Comparison of ENCODE assay signal across 9 cellular contexts in the genomic region with DNA sequence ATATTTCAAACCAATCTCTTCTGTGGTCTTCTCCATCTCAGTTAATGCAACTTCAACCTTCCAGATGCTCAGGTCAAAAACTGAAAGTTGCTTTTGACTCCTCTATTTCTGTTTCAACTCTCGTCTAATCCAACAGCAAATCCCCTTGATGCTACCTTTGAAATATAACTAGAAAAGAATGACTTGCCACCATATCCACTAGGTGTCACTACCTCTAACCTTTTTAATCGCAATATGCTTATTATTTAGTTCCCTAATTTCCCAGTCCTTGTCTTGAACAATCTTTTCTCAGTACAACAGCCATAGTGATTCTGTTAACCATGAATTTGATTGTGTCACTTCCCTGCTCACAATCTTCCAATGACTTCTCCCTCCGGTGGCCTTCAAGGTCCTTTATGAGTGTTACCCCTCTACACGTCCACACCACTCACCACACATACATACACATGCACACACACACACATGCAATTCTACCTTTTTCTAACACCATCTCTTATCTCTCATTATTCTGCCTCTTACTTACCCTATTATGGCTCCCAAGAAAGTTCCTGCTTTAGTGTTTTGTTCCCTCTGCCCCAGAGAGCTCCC.
DNase-seq lines count a peak whose midpoint lies in the region; ATAC-seq, FAIRE-seq and TF ChIP-seq lines count a peak whose summit lies in the region.
"Had no signal": no experiment of that assay in that cellular context is flagged by ENCODE, and none has a peak within 500 bp of the region (broad histone marks: within the 10 kb centered on the region; RNA-seq: fewer than 3 reads in every experiment).

No MANE protein-coding gene starts in this region.

- H3K4me1 Mint-ChIP-seq in CD4-positive, alpha-beta T cell (ENCODE audit: low read depth), result peaks cover 5% of the 10 kb centered on the region

- no peak overlapping the region for H3K27ac Mint-ChIP-seq in CD4-positive, alpha-beta T cell

- H3K4me3 ChIP-seq in OCI-LY3 (ENCODE audit: low read length), result 0 out of 2 replicates have a peak overlapping the region, but pooled peaks have one; percentile 25
- no peak overlapping the region for H3K4me3 ChIP-seq in left ventricle myocardium inferior
- no peak overlapping the region for H3K4me3 ChIP-seq in gastroesophageal sphincter
- no peak overlapping the region for H3K4me3 ChIP-seq in stomach

- H3K27me3 Mint-ChIP-seq in CD4-positive, alpha-beta T cell, result no peaks in the 10 kb centered on the region

- peak; percentile 60 for ATAC-seq in HG02870 (IDR thresholded peaks at IDR 0.05; ENCODE audit: unreplicated experiment)
- no peak for ATAC-seq in gastroesophageal sphincter
- no peak for ATAC-seq in activated CD4-positive, CD25-positive, alpha-beta regulatory T cell treated with anti-CD3 and anti-CD28 coated beads, Interleukin-2, amount 50 U/mL, for 24 hours
- ATAC-seq in CD4-positive, alpha-beta T cell (ENCODE audit: poor library complexity), result no peak

- H4K20me1 ChIP-seq in OCI-LY3 (ENCODE audit: insufficient read depth, low read length), result no peaks in the 10 kb centered on the region

- H3K9ac ChIP-seq in OCI-LY3 (ENCODE audit: low read length), result no peak overlapping the region; the same call in 1 of the 2 replicates

- H3K9me3 ChIP-seq in OCI-LY3 (ENCODE audit: insufficient read depth, low read length) (no peaks in the 10 kb centered on the region), left ventricle myocardium inferior (replicated peaks) (no peaks in the 10 kb centered on the region), gastroesophageal sphincter (no peaks in the 10 kb centered on the region), stomach (no peaks in the 10 kb centered on the region)
- H3K9me3 ChIP-seq in CD4-positive, alpha-beta T cell (ENCODE audit: control insufficient read depth, low read length), result no peaks in the 10 kb centered on the region

- H3K36me3 ChIP-seq in OCI-LY3 (replicated peaks; ENCODE audit: low read depth, low read length) (no peaks in the 10 kb centered on the region), left ventricle myocardium inferior (no peaks in the 10 kb centered on the region), gastroesophageal sphincter (no peaks in the 10 kb centered on the region), stomach (no peaks in the 10 kb centered on the region)

- CTCF ChIA-PET in CD4-positive, alpha-beta T cell (lab: Charles Lee), result no interaction called here

- H3K79me2 ChIP-seq in OCI-LY3 (ENCODE audit: low read length), result no peaks in the 10 kb centered on the region

- H3K27me3 ChIP-seq in OCI-LY3 (ENCODE audit: low read depth, low read length) (no peaks in the 10 kb centered on the region), left ventricle myocardium inferior (ENCODE audit: low read depth) (no peaks in the 10 kb centered on the region), gastroesophageal sphincter (no peaks in the 10 kb centered on the region), stomach (no peaks in the 10 kb centered on the region)
- no peaks in the 10 kb centered on the region for H3K27me3 ChIP-seq in CD4-positive, alpha-beta T cell (ENCODE audit: control insufficient read depth, insufficient read depth, low read length)

- FAIRE-seq in GM18507 (lab: Jason Lieb, UNC), result peak; percentile 76
- FAIRE-seq: TTC549 had no signal

- TF ChIP-seq POLR2A in gastroesophageal sphincter (IDR thresholded peaks at IDR 0.05) (no peak), stomach (IDR thresholded peaks at IDR 0.05) (no peak)

- H3K4me1 ChIP-seq in OCI-LY3 (ENCODE audit: low read length) (peaks cover 10% of the 10 kb centered on the region), left ventricle myocardium inferior (peaks cover 17% of the 10 kb centered on the region), gastroesophageal sphincter (no peaks in the 10 kb centered on the region), stomach (peaks cover 0 to 10% (median 5%) of the 10 kb centered on the region in 4 donors)

- TF ChIP-seq EP300 in gastroesophageal sphincter (IDR thresholded peaks at IDR 0.05), result no peak
- TF ChIP-seq EP300 in stomach (IDR thresholded peaks at IDR 0.05), result no peak

- H3K36me3 Mint-ChIP-seq in CD4-positive, alpha-beta T cell (ENCODE audit: low read depth), result no peaks in the 10 kb centered on the region

- H3K9me3 Mint-ChIP-seq in CD4-positive, alpha-beta T cell, result peaks cover under 1% of the 10 kb centered on the region

- TF ChIP-seq CTCF in OCI-LY3 (IDR thresholded peaks at IDR 0.05; ENCODE audit: low read depth, low read length), result peak; percentile 73
- peak; percentile 60 for TF ChIP-seq CTCF in left ventricle myocardium inferior (IDR thresholded peaks at IDR 0.05; ENCODE audit: borderline replicate concordance)
- peak in 2 of 4 experiments; percentile 5 to 43 for TF ChIP-seq CTCF in gastroesophageal sphincter (IDR thresholded peaks at IDR 0.05)
- TF ChIP-seq CTCF in CD4-positive, alpha-beta T cell (IDR thresholded peaks at IDR 0.05), result no peak
- peak in 2 of 7 experiments; percentile 27 to 28 for TF ChIP-seq CTCF in stomach (IDR thresholded peaks at IDR 0.05)

- intact Hi-C loops in left ventricle myocardium inferior (cut with micrococcal nuclease) (no loop called here), stomach (cut with DNase I; ENCODE audit: low total_unique reads) (no loop called here)
- intact Hi-C loops in CD4-positive, alpha-beta T cell (cut with DNase I, micrococcal nuclease), result no loop called here

- no peak for DNase-seq in GM18507 (ENCODE audit: extremely low spot score, insufficient read length, low read depth)
- DNase-seq in left ventricle myocardium inferior, result no peak
- no peak for DNase-seq in CD4-positive, alpha-beta T cell
- DNase-seq in stomach, result no peak

- no peak overlapping the region for H3K4me3 Mint-ChIP-seq in CD4-positive, alpha-beta T cell

- 62 to 68% methylated on average over 4 of the region's 4 CpGs for WGBS in gastroesophageal sphincter (ENCODE audit: low coverage in 1 of 2), 2 donors
- 55 to 65% (median 56%) methylated on average over 4 of the region's 4 CpGs for WGBS in stomach, 5 donors

- H3K4me2 ChIP-seq in OCI-LY3 (ENCODE audit: low read length), result peak overlapping the region; percentile 68

- H3K27ac ChIP-seq in OCI-LY3 (ENCODE audit: low read length) (no peak overlapping the region), left ventricle myocardium inferior (replicated peaks) (no peak overlapping the region), gastroesophageal sphincter (no peak overlapping the region), stomach (no peak overlapping the region)
- no peak overlapping the region for H3K27ac ChIP-seq in CD4-positive, alpha-beta T cell (ENCODE audit: low read depth, low read length)

- H2AFZ ChIP-seq in OCI-LY3 (ENCODE audit: low read depth, low read length), result peak overlapping the region; percentile 77

- POLR2A ChIA-PET in CD4-positive, alpha-beta T cell (lab: Charles Lee), result no interaction called here
